In genomic region chr11:85270315-85270714, GRCh38 we compare ENCODE assay signal across 1 cellular context.
DNase-seq lines count a peak whose midpoint lies in the region; FAIRE-seq and TF ChIP-seq lines count a peak whose summit lies in the region.
"Not testable (repeated sequence)": the region's sequence is repeated elsewhere in the genome, so short reads cannot be mapped to it uniquely, and the experiment has no call there.

No MANE protein-coding gene starts in this region.

- FAIRE-seq in GM12891 (lab: Jason Lieb, UNC) = not testable (repeated sequence)

- TF ChIP-seq POLR2A in GM12891 (IDR thresholded peaks at IDR 0.05; ENCODE audit: low read depth, low read length) = not testable (repeated sequence)

- DNase-seq in GM12891 (ENCODE audit: insufficient read length, low spot score) = not testable (repeated sequence)

TF ChIP-seq in GM12891, 5 proteins besides CTCF, POLR2A, EP300 and RAD21:
- TF ChIP-seq SPI1 (IDR thresholded peaks at IDR 0.05; ENCODE audit: low read depth, low read length) = peak; percentile 50
